In the genomic region with DNA sequence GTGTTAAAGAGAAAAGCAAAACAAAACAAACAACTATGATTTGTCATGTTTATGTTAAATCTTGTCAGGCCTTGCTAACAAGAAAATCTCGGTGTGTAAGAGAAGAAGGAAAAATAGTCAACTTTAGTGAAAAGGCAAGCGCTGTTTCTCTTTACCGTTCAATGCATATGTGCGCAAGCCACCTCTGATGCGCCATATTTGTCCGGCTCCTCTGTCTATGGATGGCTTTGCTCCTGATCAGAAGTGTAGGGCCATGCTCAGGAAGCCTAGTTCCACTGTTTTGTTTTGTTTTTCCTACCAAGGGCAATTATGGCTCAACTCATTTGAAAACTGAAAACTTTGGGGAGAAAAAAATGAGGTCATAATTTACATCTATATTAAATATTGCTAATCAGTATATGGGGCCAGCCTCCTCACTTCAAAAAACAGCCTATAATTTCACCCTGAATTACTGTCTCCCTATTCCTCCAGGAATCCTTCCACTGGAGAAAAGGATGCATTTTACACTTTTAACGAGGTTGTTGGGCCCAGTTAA, we compare ENCODE assay signal across 12 cellular contexts. TPM values are rescaled to one million over a fixed set of nuclear protein-coding genes. Genes with fewer than 3 reads are reported as not detected.
DNase-seq lines count a peak whose midpoint lies in the region; ATAC-seq and TF ChIP-seq lines count a peak whose summit lies in the region.
"Had no signal": no experiment of that assay in that cellular context is flagged by ENCODE, and none has a peak within 500 bp of the region (broad histone marks: within the 10 kb centered on the region; RNA-seq: fewer than 3 reads in every experiment).

No MANE protein-coding gene starts in this region.

- H3K27ac ChIP-seq in muscle layer of colon (ENCODE audit: low read depth, low read length) (no peak overlapping the region), tibial artery (peak overlapping the region in 1 of 2 donors; percentile 58)
- H3K27ac ChIP-seq: BLaER1 had no signal

- no peak for TF ChIP-seq CTCF in tibial artery (IDR thresholded peaks at IDR 0.05)

- no peaks in the 10 kb centered on the region for H3K9me3 Mint-ChIP-seq in activated naive CD4-positive, alpha-beta T cell treated with anti-CD3 and anti-CD28 coated beads, Interleukin-2, amount 10 ng/mL, durations not matched to agents 7 days and 5 days
- H3K9me3 Mint-ChIP-seq in activated naive CD4-positive, alpha-beta T cell treated with anti-CD3 and anti-CD28 coated beads, Interleukin-2, amount 50 U/mL, for 72 hours: no peaks in the 10 kb centered on the region

- no peaks in the 10 kb centered on the region for H3K4me1 ChIP-seq in muscle layer of colon (ENCODE audit: insufficient read depth, low read length)
- H3K4me1 ChIP-seq in tibial artery: peaks cover 0 to 26% (median 0%) of the 10 kb centered on the region in 4 donors

- no peak for DNase-seq in activated naive CD4-positive, alpha-beta T cell treated with anti-CD3 and anti-CD28 coated beads, Interleukin-2, amount 10 ng/mL, durations not matched to agents 7 days and 5 days
- no peak for DNase-seq in activated naive CD4-positive, alpha-beta T cell treated with anti-CD3 and anti-CD28 coated beads, Interleukin-2, amount 50 U/mL, for 72 hours (ENCODE audit: low spot score in 2 of 2)
- DNase-seq in dermis microvascular lymphatic vessel endothelial cell (ENCODE audit: low read depth in 2 of 2) (peak; percentile 16 to 24), tibial artery (no peak), NCI-H128 (lab: John Stamatoyannopoulos, UW; ENCODE audit: unreplicated experiment) (no peak), middle frontal gyrus (ENCODE audit: extremely low spot score, low spot score) (no peak)
- DNase-seq in stimulated activated CD4-positive, alpha-beta T cell treated with anti-CD3 and anti-CD28 coated beads, Interleukin-4, amount 100 ng/mL, for 4 hours: no peak
- DNase-seq: body of pancreas, GOT3, NCI-H2171 treated with DMSO at 0.1 percent for 48 hours had no signal

- CTCF ChIA-PET in activated naive CD4-positive, alpha-beta T cell treated with anti-CD3 and anti-CD28 coated beads, Interleukin-2, amount 10 ng/mL, durations not matched to agents 7 days and 5 days (lab: Charles Lee): no interaction called here

- no peak for ATAC-seq in activated naive CD4-positive, alpha-beta T cell treated with anti-CD3 and anti-CD28 coated beads, Interleukin-2, amount 50 U/mL, for 72 hours
- ATAC-seq: body of pancreas had no signal

- H3K27ac Mint-ChIP-seq in activated naive CD4-positive, alpha-beta T cell treated with anti-CD3 and anti-CD28 coated beads, Interleukin-2, amount 10 ng/mL, durations not matched to agents 7 days and 5 days: peak overlapping the region; percentile 45
- peak overlapping the region in 1 of 2 donors; percentile 27 for H3K27ac Mint-ChIP-seq in activated naive CD4-positive, alpha-beta T cell treated with anti-CD3 and anti-CD28 coated beads, Interleukin-2, amount 50 U/mL, for 72 hours

- peak overlapping the region in 1 of 2 donors; percentile 75 for H3K4me3 ChIP-seq in muscle layer of colon (ENCODE audit: low read depth in 1 of 2, low read length in 2 of 2)
- H3K4me3 ChIP-seq in tibial artery: peak overlapping the region; percentile 63 to 64
- H3K4me3 ChIP-seq: BLaER1 had no signal

- H3K27me3 ChIP-seq in muscle layer of colon (ENCODE audit: control insufficient read depth in 1 of 2, insufficient read depth in 2 of 2, low read length in 2 of 2) (no peaks in the 10 kb centered on the region), tibial artery (no peaks in the 10 kb centered on the region)
- H3K27me3 ChIP-seq: body of pancreas had no signal

- peak overlapping the region; percentile 27 for H3K9ac ChIP-seq in muscle layer of colon (ENCODE audit: low read length)
- H3K9ac ChIP-seq: BLaER1 had no signal

- H3K36me3 Mint-ChIP-seq in activated naive CD4-positive, alpha-beta T cell treated with anti-CD3 and anti-CD28 coated beads, Interleukin-2, amount 10 ng/mL, durations not matched to agents 7 days and 5 days: peaks cover 34% of the 10 kb centered on the region
- peaks cover 16 to 17% of the 10 kb centered on the region in 2 donors for H3K36me3 Mint-ChIP-seq in activated naive CD4-positive, alpha-beta T cell treated with anti-CD3 and anti-CD28 coated beads, Interleukin-2, amount 50 U/mL, for 72 hours

- intact Hi-C loops in tibial artery (cut with DNase I; ENCODE audit: low total_unique reads): loop anchor here (5.0 kb wide), 1 partner anchor 116 kb away; no protein-coding TSS in a partner anchor

- peak overlapping the region; percentile 73 for H3K4me3 Mint-ChIP-seq in activated naive CD4-positive, alpha-beta T cell treated with anti-CD3 and anti-CD28 coated beads, Interleukin-2, amount 10 ng/mL, durations not matched to agents 7 days and 5 days

- H3K9me3 ChIP-seq in muscle layer of colon (ENCODE audit: low read length) (no peaks in the 10 kb centered on the region), tibial artery (no peaks in the 10 kb centered on the region)
- H3K9me3 ChIP-seq: BLaER1, body of pancreas had no signal

- peaks cover 48% of the 10 kb centered on the region for H3K27me3 Mint-ChIP-seq in activated naive CD4-positive, alpha-beta T cell treated with anti-CD3 and anti-CD28 coated beads, Interleukin-2, amount 10 ng/mL, durations not matched to agents 7 days and 5 days

- H3K36me3 ChIP-seq in muscle layer of colon (ENCODE audit: insufficient read depth, low read length): no peaks in the 10 kb centered on the region
- H3K36me3 ChIP-seq in tibial artery: no peaks in the 10 kb centered on the region
- H3K36me3 ChIP-seq: BLaER1 had no signal

- H3K4me1 Mint-ChIP-seq in activated naive CD4-positive, alpha-beta T cell treated with anti-CD3 and anti-CD28 coated beads, Interleukin-2, amount 10 ng/mL, durations not matched to agents 7 days and 5 days: peaks cover 32% of the 10 kb centered on the region

RNA-seq across cellular contexts. Expression of a gene that starts 4.6 kb away (rescaled TPM):
- total RNA-seq in activated naive CD4-positive, alpha-beta T cell treated with anti-CD3 and anti-CD28 coated beads, Interleukin-2, amount 50 U/mL, for 72 hours: 10 to 100 TPM; 21.8 to 26.1 TPM
- total RNA-seq in dermis microvascular lymphatic vessel endothelial cell: 39.0 and 124 TPM in 2 replicates

Comparison
In these comparisons a context has a peak if more than half of its experiments do, and no peak if none do; other contexts are left out.
1. DNase-seq: peak in dermis microvascular lymphatic vessel endothelial cell (2 of 2); none in activated naive CD4-positive, alpha-beta T cell treated with anti-CD3 and anti-CD28 coated beads, Interleukin-2, amount 10 ng/mL, durations not matched to agents 7 days and 5 days (single experiment), activated naive CD4-positive, alpha-beta T cell treated with anti-CD3 and anti-CD28 coated beads, Interleukin-2, amount 50 U/mL, for 72 hours (0 of 2), tibial artery (0 of 2), NCI-H128 (single experiment), middle frontal gyrus (single experiment) and stimulated activated CD4-positive, alpha-beta T cell treated with anti-CD3 and anti-CD28 coated beads, Interleukin-4, amount 100 ng/mL, for 4 hours (0 of 2).